ENCODE assay signal across 8 cellular contexts in the genomic region with DNA sequence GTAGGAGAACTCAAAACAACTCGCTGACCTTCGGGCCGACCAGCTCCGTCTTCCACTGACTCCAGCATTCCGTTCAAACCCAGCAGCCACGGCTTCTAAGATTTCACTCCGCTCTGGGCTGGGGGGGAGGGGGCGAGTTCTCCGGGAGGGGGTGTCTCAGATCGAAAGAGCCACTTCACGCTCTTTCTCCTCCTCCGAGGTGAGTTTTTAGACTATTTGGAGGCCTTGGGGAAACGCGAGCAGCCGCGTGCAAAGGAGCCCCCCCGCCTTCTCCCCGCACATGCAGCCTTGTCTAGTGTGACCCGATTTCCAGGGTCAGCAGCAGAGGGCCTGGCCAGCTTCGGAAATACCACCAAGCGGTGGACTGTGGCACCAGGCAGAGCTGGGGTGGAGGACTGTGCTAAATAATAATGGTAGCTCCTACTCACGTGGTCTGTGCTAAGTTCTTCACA.
DNase-seq lines count a peak whose midpoint lies in the region; ATAC-seq, FAIRE-seq and TF ChIP-seq lines count a peak whose summit lies in the region.

No MANE protein-coding gene starts in this region.

- TF ChIP-seq RAD21 in A549 (conservative IDR thresholded peaks at IDR 0.05 in 1 of 2, IDR thresholded peaks at IDR 0.05 in 1 of 2): no peak

- H3K27me3 ChIP-seq in GM23338 (ENCODE audit: insufficient read depth): peaks cover 16% of the 10 kb centered on the region

- H3K4me2 ChIP-seq in A549: peak overlapping the region; percentile 94
- H3K4me2 ChIP-seq in GM23338: peak overlapping the region; percentile 84; the same call in 1 of the 2 replicates

- H3K27ac ChIP-seq in A549 (peak overlapping the region; percentile 90 to 96), GM23338 (ENCODE audit: low read depth) (no peak overlapping the region)

- CTCF ChIA-PET in A549 (lab: Yijun Ruan, JAX): interaction anchor here (0.6 to 1.5 kb wide), 2 partner anchors 34 to 90 kb away, joined by 3 to 4 read pairs; no protein-coding TSS in a partner anchor

- H3K79me2 ChIP-seq in GM23338 (replicated peaks; ENCODE audit: insufficient read depth): peaks cover 17% of the 10 kb centered on the region

- H3K9me3 ChIP-seq in A549: no peaks in the 10 kb centered on the region

- TF ChIP-seq CTCF in A549 (IDR thresholded peaks at IDR 0.05) (no peak), GM23338 (conservative IDR thresholded peaks at IDR 0.05; ENCODE audit: low read depth in 2 of 2) (no peak)

- no peak for DNase-seq in A549 (ENCODE audit: low read depth in 1 of 2, low spot score in 1 of 2)
- peak; percentile 26 for DNase-seq in GM23338 (ENCODE audit: low spot score)
- DNase-seq in activated T-helper 1 cell treated with anti-CD3 and anti-CD28 coated beads, Interleukin-12 subunit alpha, Interleukin-12 subunit beta, Interleukin-2, Interleukin-4 antibody, amounts not matched to agents 30 ng/mL and 10 ng/mL and 1 ng/mL, durations not matched to agents 14 hours and 24 hours and 36 hours (ENCODE audit: low spot score): no peak
- DNase-seq in left cardiac atrium: peak; percentile 42
- DNase-seq in skeletal muscle cell (ENCODE audit: low read depth): no peak
- no peak for DNase-seq in NCI-H1092 (lab: John Stamatoyannopoulos, UW)
- no peak for DNase-seq in UCSD-AML1 (lab: John Stamatoyannopoulos, UW; ENCODE audit: unreplicated experiment)

- WGBS in A549 (ENCODE audit: missing lambda C conversion rate): 50% methylated on average over 9 of the region's 22 CpGs

- TF ChIP-seq EP300 in A549 (IDR thresholded peaks at IDR 0.05): no peak

- peak in 1 of 2 experiments; percentile 10; a peak in 2 of 6 replicates for ATAC-seq in A549
- peak; percentile 5 for ATAC-seq in GM23338
- ATAC-seq in left cardiac atrium: peak in 1 of 2 donors; percentile 13
- no peak for ATAC-seq in GM21786 (IDR thresholded peaks at IDR 0.05; ENCODE audit: unreplicated experiment)

- no peaks in the 10 kb centered on the region for H3K9me3 Mint-ChIP-seq in GM23338
- H3K9me3 Mint-ChIP-seq in activated T-helper 1 cell treated with anti-CD3 and anti-CD28 coated beads, Interleukin-12 subunit alpha, Interleukin-12 subunit beta, Interleukin-2, Interleukin-4 antibody, amounts not matched to agents 30 ng/mL and 10 ng/mL and 1 ng/mL, durations not matched to agents 14 hours and 24 hours and 36 hours: peaks cover 5% of the 10 kb centered on the region

- intact Hi-C loops in activated T-helper 1 cell treated with anti-CD3 and anti-CD28 coated beads, Interleukin-12 subunit alpha, Interleukin-12 subunit beta, Interleukin-2, Interleukin-4 antibody, amounts not matched to agents 30 ng/mL and 10 ng/mL and 1 ng/mL, durations not matched to agents 14 hours and 24 hours and 36 hours (cut with micrococcal nuclease): loop anchor here (2.0 to 10.0 kb wide), 5 partner anchors 90 to 972 kb away; partner anchors contain the start of gene USP9X
- intact Hi-C loops in left cardiac atrium (cut with DNase I): loop anchor here in 1 of 2 donors (10.0 kb wide), 2 partner anchors 88 to 162 kb away; no protein-coding TSS in a partner anchor

- H3K4me3 ChIP-seq in A549 (peak overlapping the region; percentile 58), GM23338 (peak overlapping the region; percentile 59; the same call in 1 of the 2 replicates), skeletal muscle cell (ENCODE audit: low read depth, low read length) (peak overlapping the region; percentile 48)

- H3K36me3 ChIP-seq in GM23338 (ENCODE audit: insufficient read depth): no peaks in the 10 kb centered on the region

- no peaks in the 10 kb centered on the region for H3F3A ChIP-seq in GM23338 (replicated peaks; ENCODE audit: low read depth)

- peaks cover 7% of the 10 kb centered on the region; the same call in 2 of the 3 replicates for H3K4me1 ChIP-seq in A549
- H3K4me1 ChIP-seq in GM23338 (ENCODE audit: insufficient read depth): peaks cover 11% of the 10 kb centered on the region; the same call in 1 of the 2 replicates

- H3K9me2 ChIP-seq in GM23338 (ENCODE audit: insufficient read depth): no peaks in the 10 kb centered on the region

- no peaks in the 10 kb centered on the region for H4K20me1 ChIP-seq in GM23338 (replicated peaks; ENCODE audit: insufficient read depth)

- H3K4me3 Mint-ChIP-seq in GM23338: peak overlapping the region; percentile 80
- peak overlapping the region; percentile 79 for H3K4me3 Mint-ChIP-seq in activated T-helper 1 cell treated with anti-CD3 and anti-CD28 coated beads, Interleukin-12 subunit alpha, Interleukin-12 subunit beta, Interleukin-2, Interleukin-4 antibody, amounts not matched to agents 30 ng/mL and 10 ng/mL and 1 ng/mL, durations not matched to agents 14 hours and 24 hours and 36 hours

- no peak for FAIRE-seq in A549 (lab: Jason Lieb, UNC)

- peaks cover 16% of the 10 kb centered on the region for H3K4me1 Mint-ChIP-seq in GM23338
- peaks cover 30% of the 10 kb centered on the region for H3K4me1 Mint-ChIP-seq in activated T-helper 1 cell treated with anti-CD3 and anti-CD28 coated beads, Interleukin-12 subunit alpha, Interleukin-12 subunit beta, Interleukin-2, Interleukin-4 antibody, amounts not matched to agents 30 ng/mL and 10 ng/mL and 1 ng/mL, durations not matched to agents 14 hours and 24 hours and 36 hours (ENCODE audit: low read depth)

- H3K27me3 Mint-ChIP-seq in GM23338 (ENCODE audit: insufficient read depth, low read depth, poor library complexity): peaks cover 8% of the 10 kb centered on the region
- no peaks in the 10 kb centered on the region for H3K27me3 Mint-ChIP-seq in activated T-helper 1 cell treated with anti-CD3 and anti-CD28 coated beads, Interleukin-12 subunit alpha, Interleukin-12 subunit beta, Interleukin-2, Interleukin-4 antibody, amounts not matched to agents 30 ng/mL and 10 ng/mL and 1 ng/mL, durations not matched to agents 14 hours and 24 hours and 36 hours (ENCODE audit: insufficient read depth)

- no peak for TF ChIP-seq POLR2A in A549 (IDR thresholded peaks at IDR 0.05; ENCODE audit: low read length)

- H3K36me3 Mint-ChIP-seq in GM23338 (ENCODE audit: low read depth): no peaks in the 10 kb centered on the region; the same call in 2 of the 3 replicates
- H3K36me3 Mint-ChIP-seq in activated T-helper 1 cell treated with anti-CD3 and anti-CD28 coated beads, Interleukin-12 subunit alpha, Interleukin-12 subunit beta, Interleukin-2, Interleukin-4 antibody, amounts not matched to agents 30 ng/mL and 10 ng/mL and 1 ng/mL, durations not matched to agents 14 hours and 24 hours and 36 hours (ENCODE audit: low read depth): no peaks in the 10 kb centered on the region

- POLR2A ChIA-PET in A549 (lab: Yijun Ruan, JAX): interaction anchor here (0.6 to 1.6 kb wide), 6 partner anchors 23 to 1002 kb away, joined by 3 to 12 read pairs (median 4); no protein-coding TSS in a partner anchor

- H2AFZ ChIP-seq in GM23338: no peak overlapping the region

- peak overlapping the region; percentile 72 for H3K27ac Mint-ChIP-seq in GM23338
- H3K27ac Mint-ChIP-seq in activated T-helper 1 cell treated with anti-CD3 and anti-CD28 coated beads, Interleukin-12 subunit alpha, Interleukin-12 subunit beta, Interleukin-2, Interleukin-4 antibody, amounts not matched to agents 30 ng/mL and 10 ng/mL and 1 ng/mL, durations not matched to agents 14 hours and 24 hours and 36 hours: peak overlapping the region; percentile 89

TF ChIP-seq in A549, 52 proteins besides CTCF, POLR2A, EP300 and RAD21 (continues in another document):
- no peak for TF ChIP-seq HOXB13 (CRISPR knock-in tag; IDR thresholded peaks at IDR 0.05; ENCODE audit: low read depth)
- no peak for TF ChIP-seq NR3C1 (IDR thresholded peaks at IDR 0.05)
- no peak for TF ChIP-seq MAFK (IDR thresholded peaks at IDR 0.05; ENCODE audit: partially characterized antibody)
- no peak for TF ChIP-seq NFE2L2 (conservative IDR thresholded peaks at IDR 0.05; ENCODE audit: low read length)
- no peak for TF ChIP-seq MAX (IDR thresholded peaks at IDR 0.05)
- TF ChIP-seq KDM5A (IDR thresholded peaks at IDR 0.05): no peak
- no peak for TF ChIP-seq MYC (IDR thresholded peaks at IDR 0.05; ENCODE audit: borderline replicate concordance, low read length)
- no peak for TF ChIP-seq CEBPB (IDR thresholded peaks at IDR 0.05)
- TF ChIP-seq HOXB5 (CRISPR knock-in tag; IDR thresholded peaks at IDR 0.05): no peak
- TF ChIP-seq RFX5 (IDR thresholded peaks at IDR 0.05): no peak
- no peak for TF ChIP-seq TFCP2L1 (CRISPR knock-in tag; IDR thresholded peaks at IDR 0.05)
- TF ChIP-seq FOSB (CRISPR knock-in tag; IDR thresholded peaks at IDR 0.05): no peak
- TF ChIP-seq RCOR1 (IDR thresholded peaks at IDR 0.05; ENCODE audit: low read depth, low read length): no peak
- no peak for TF ChIP-seq HDAC2 (IDR thresholded peaks at IDR 0.05)

TF ChIP-seq in GM23338, 12 proteins besides CTCF, POLR2A, EP300 and RAD21 (continues in another document):
- TF ChIP-seq EZH2phosphoT487 (IDR thresholded peaks at IDR 0.05; ENCODE audit: unreplicated experiment) (no peak), STAT1 (IDR thresholded peaks at IDR 0.05; ENCODE audit: unreplicated experiment) (no peak)
- TF ChIP-seq, protein P1, sequence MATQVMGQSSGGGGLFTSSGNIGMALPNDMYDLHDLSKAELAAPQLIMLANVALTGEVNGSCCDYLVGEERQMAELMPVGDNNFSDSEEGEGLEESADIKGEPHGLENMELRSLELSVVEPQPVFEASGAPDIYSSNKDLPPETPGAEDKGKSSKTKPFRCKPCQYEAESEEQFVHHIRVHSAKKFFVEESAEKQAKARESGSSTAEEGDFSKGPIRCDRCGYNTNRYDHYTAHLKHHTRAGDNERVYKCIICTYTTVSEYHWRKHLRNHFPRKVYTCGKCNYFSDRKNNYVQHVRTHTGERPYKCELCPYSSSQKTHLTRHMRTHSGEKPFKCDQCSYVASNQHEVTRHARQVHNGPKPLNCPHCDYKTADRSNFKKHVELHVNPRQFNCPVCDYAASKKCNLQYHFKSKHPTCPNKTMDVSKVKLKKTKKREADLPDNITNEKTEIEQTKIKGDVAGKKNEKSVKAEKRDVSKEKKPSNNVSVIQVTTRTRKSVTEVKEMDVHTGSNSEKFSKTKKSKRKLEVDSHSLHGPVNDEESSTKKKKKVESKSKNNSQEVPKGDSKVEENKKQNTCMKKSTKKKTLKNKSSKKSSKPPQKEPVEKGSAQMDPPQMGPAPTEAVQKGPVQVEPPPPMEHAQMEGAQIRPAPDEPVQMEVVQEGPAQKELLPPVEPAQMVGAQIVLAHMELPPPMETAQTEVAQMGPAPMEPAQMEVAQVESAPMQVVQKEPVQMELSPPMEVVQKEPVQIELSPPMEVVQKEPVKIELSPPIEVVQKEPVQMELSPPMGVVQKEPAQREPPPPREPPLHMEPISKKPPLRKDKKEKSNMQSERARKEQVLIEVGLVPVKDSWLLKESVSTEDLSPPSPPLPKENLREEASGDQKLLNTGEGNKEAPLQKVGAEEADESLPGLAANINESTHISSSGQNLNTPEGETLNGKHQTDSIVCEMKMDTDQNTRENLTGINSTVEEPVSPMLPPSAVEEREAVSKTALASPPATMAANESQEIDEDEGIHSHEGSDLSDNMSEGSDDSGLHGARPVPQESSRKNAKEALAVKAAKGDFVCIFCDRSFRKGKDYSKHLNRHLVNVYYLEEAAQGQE (IDR thresholded peaks at IDR 0.05; ENCODE audit: unreplicated experiment): no peak

Comparison
In these comparisons a context has a peak if more than half of its experiments do, and no peak if none do; other contexts are left out.
1. DNase-seq: peak in GM23338 (single experiment) and left cardiac atrium (single experiment); none in A549 (0 of 2), activated T-helper 1 cell treated with anti-CD3 and anti-CD28 coated beads, Interleukin-12 subunit alpha, Interleukin-12 subunit beta, Interleukin-2, Interleukin-4 antibody, amounts not matched to agents 30 ng/mL and 10 ng/mL and 1 ng/mL, durations not matched to agents 14 hours and 24 hours and 36 hours (single experiment), skeletal muscle cell (single experiment), NCI-H1092 (single experiment) and UCSD-AML1 (single experiment).
2. Peak in every context shown above with its lines, with median percentiles within 50 percentile points of each other: H3K4me3 ChIP-seq.